8 cellular contexts compared by ENCODE assay signal in genomic region chr3:121834734-121835709, GRCh38. TPM values are rescaled to one million over a fixed set of nuclear protein-coding genes. Genes with fewer than 3 reads are reported as not detected.
DNase-seq lines count a peak whose midpoint lies in the region; ATAC-seq and TF ChIP-seq lines count a peak whose summit lies in the region.

Gene EAF2 (plus strand): TSS chr3:121835209. CDS start chr3:121835286, 77 bp downstream.
Gene IQCB1 (minus strand): TSS chr3:121835060. CDS start chr3:121828960, 6,100 bp downstream.

- peak within 1 kb of the TSS; percentile 87 to 93 for H3K9ac ChIP-seq in duodenal mucosa (ENCODE audit: low read depth in 1 of 2, low read length in 2 of 2)

- H3K4me1 Mint-ChIP-seq in CD4-positive, CD25-positive, alpha-beta regulatory T cell, result peaks cover 29 to 60% (median 47%) of the 10 kb centered on the region in 4 donors
- peaks cover 37% of the 10 kb centered on the region for H3K4me1 Mint-ChIP-seq in activated CD4-positive, alpha-beta memory T cell treated with anti-CD3 and anti-CD28 coated beads for 36 hours (ENCODE audit: low read depth)

- DNase-seq in CD4-positive, CD25-positive, alpha-beta regulatory T cell, result peak; percentile 91 to 98 (median 97)
- DNase-seq in NCI-H82 treated with DMSO at 0.1 percent for 48 hours (lab: John Stamatoyannopoulos, UW; ENCODE audit: unreplicated experiment) (peak; percentile 89), lower leg skin (ENCODE audit: low spot score in 2 of 2) (peak; percentile 94 to 99)
- peak; percentile 98 for DNase-seq in activated CD4-positive, alpha-beta memory T cell treated with anti-CD3 and anti-CD28 coated beads for 36 hours
- DNase-seq in stimulated activated CD4-positive, alpha-beta T cell treated with anti-CD3 and anti-CD28 coated beads, Interleukin-4, amount 100 ng/mL, for 48 hours (ENCODE audit: low read depth in 2 of 2), result peak; percentile 87 to 92

- no peak for TF ChIP-seq POLR2A in lower leg skin (IDR thresholded peaks at IDR 0.05)

- peaks cover 8% of the 10 kb centered on the region for H3K36me3 ChIP-seq in CD4-positive, CD25-positive, alpha-beta regulatory T cell (ENCODE audit: control insufficient read depth, insufficient read depth, low read length)
- peaks cover 0 to 11% of the 10 kb centered on the region in 2 donors for H3K36me3 ChIP-seq in duodenal mucosa (ENCODE audit: control insufficient read depth in 1 of 2, insufficient read depth in 2 of 2, low read length in 2 of 2)

- ATAC-seq in CD4-positive, CD25-positive, alpha-beta regulatory T cell (ENCODE audit: low read depth in 2 of 2), result peak; percentile 99 to 100
- ATAC-seq in GM19438 (IDR thresholded peaks at IDR 0.05; ENCODE audit: low read depth, unreplicated experiment) (peak; percentile 98), HG03575 (IDR thresholded peaks at IDR 0.05; ENCODE audit: extremely low read depth, insufficient number of reproducible peaks, low FRiP score, unreplicated experiment) (peak; percentile 86)

- intact Hi-C loops in activated CD4-positive, alpha-beta memory T cell treated with anti-CD3 and anti-CD28 coated beads for 36 hours (cut with micrococcal nuclease), result loop anchor here (1.0 to 10.0 kb wide), 13 partner anchors 86 to 1740 kb away; partner anchors contain the start of genes DTX3L, GOLGB1, GSK3B and GTF2E1
- intact Hi-C loops in lower leg skin (cut with DNase I; ENCODE audit: low total_unique reads), result no loop called here

- no peaks in the 10 kb centered on the region for H3K9me3 ChIP-seq in CD4-positive, CD25-positive, alpha-beta regulatory T cell (ENCODE audit: control insufficient read depth in 2 of 2, low read length in 2 of 2)
- no peaks in the 10 kb centered on the region for H3K9me3 ChIP-seq in duodenal mucosa (ENCODE audit: control insufficient read depth in 1 of 2, low read length in 2 of 2)

- H3K27me3 Mint-ChIP-seq in CD4-positive, CD25-positive, alpha-beta regulatory T cell, result peaks cover 6% of the 10 kb centered on the region
- no peaks in the 10 kb centered on the region for H3K27me3 Mint-ChIP-seq in activated CD4-positive, alpha-beta memory T cell treated with anti-CD3 and anti-CD28 coated beads for 36 hours

- H3K27me3 ChIP-seq in CD4-positive, CD25-positive, alpha-beta regulatory T cell (ENCODE audit: control insufficient read depth, insufficient read depth, low read length), result no peaks in the 10 kb centered on the region
- H3K27me3 ChIP-seq in duodenal mucosa (ENCODE audit: control insufficient read depth in 1 of 2, insufficient read depth in 2 of 2, low read length in 2 of 2), result no peaks in the 10 kb centered on the region

- no peaks in the 10 kb centered on the region for H3K9me3 Mint-ChIP-seq in CD4-positive, CD25-positive, alpha-beta regulatory T cell
- H3K9me3 Mint-ChIP-seq in activated CD4-positive, alpha-beta memory T cell treated with anti-CD3 and anti-CD28 coated beads for 36 hours, result no peaks in the 10 kb centered on the region

- H3K4me3 Mint-ChIP-seq in CD4-positive, CD25-positive, alpha-beta regulatory T cell, result peak within 1 kb of the TSS; percentile 90 to 96 (median 96)
- H3K4me3 Mint-ChIP-seq in activated CD4-positive, alpha-beta memory T cell treated with anti-CD3 and anti-CD28 coated beads for 36 hours, result peak within 1 kb of the TSS; percentile 98

- peaks cover 31% of the 10 kb centered on the region for H3K4me1 ChIP-seq in CD4-positive, CD25-positive, alpha-beta regulatory T cell (ENCODE audit: control insufficient read depth, insufficient read depth, low read length, poor library complexity, severe bottlenecking)
- H3K4me1 ChIP-seq in duodenal mucosa (ENCODE audit: control insufficient read depth in 1 of 2, insufficient read depth in 2 of 2, low read length in 2 of 2), result peaks cover 14 to 22% of the 10 kb centered on the region in 2 donors

- H3K27ac Mint-ChIP-seq in CD4-positive, CD25-positive, alpha-beta regulatory T cell, result peak within 1 kb of the TSS; percentile 72 to 95 (median 94)
- H3K27ac Mint-ChIP-seq in activated CD4-positive, alpha-beta memory T cell treated with anti-CD3 and anti-CD28 coated beads for 36 hours, result peak within 1 kb of the TSS; percentile 84

- POLR2A ChIA-PET in activated CD4-positive, alpha-beta memory T cell treated with anti-CD3 and anti-CD28 coated beads for 36 hours (lab: Charles Lee), result interaction anchor here (0.6 to 1.8 kb wide), 6 partner anchors 9 to 289 kb away, joined by 3 to 7 read pairs (median 5); partner anchors contain the start of genes GOLGB1 and POLQ

- TF ChIP-seq CTCF in lower leg skin (IDR thresholded peaks at IDR 0.05), result no peak

- H3K36me3 Mint-ChIP-seq in CD4-positive, CD25-positive, alpha-beta regulatory T cell, result peaks cover 14% of the 10 kb centered on the region
- H3K36me3 Mint-ChIP-seq in activated CD4-positive, alpha-beta memory T cell treated with anti-CD3 and anti-CD28 coated beads for 36 hours, result peaks cover 26% of the 10 kb centered on the region

- peak within 1 kb of the TSS; percentile 96 for H3K4me3 ChIP-seq in CD4-positive, CD25-positive, alpha-beta regulatory T cell (ENCODE audit: low read depth, low read length)
- H3K4me3 ChIP-seq in duodenal mucosa (ENCODE audit: low read depth in 1 of 2, low read length in 2 of 2) (peak within 1 kb of the TSS; percentile 89 to 90), lower leg skin (ENCODE audit: low read depth, poor library complexity, severe bottlenecking) (peak within 1 kb of the TSS; percentile 64)

- peak within 1 kb of the TSS; percentile 87 for H3K27ac ChIP-seq in CD4-positive, CD25-positive, alpha-beta regulatory T cell (ENCODE audit: insufficient read depth, low read length, poor library complexity, severe bottlenecking)
- peak within 1 kb of the TSS; percentile 75 for H3K27ac ChIP-seq in duodenal mucosa (ENCODE audit: low read depth, low read length)

- CTCF ChIA-PET in activated CD4-positive, alpha-beta memory T cell treated with anti-CD3 and anti-CD28 coated beads for 36 hours (lab: Charles Lee), result interaction anchor here (0.7 to 1.0 kb wide), 5 partner anchors 89 to 558 kb away, joined by 3 read pairs; no protein-coding TSS in a partner anchor

- 0 to 1% methylated on average over 53 to 61 of the region's 61 CpGs for WGBS in lower leg skin, 2 donors

RNA-seq across cellular contexts. Expression of gene EAF2, which starts in this region (rescaled TPM):
- total RNA-seq in CD4-positive, CD25-positive, alpha-beta regulatory T cell, result 5.7 TPM
- 10 to 100 TPM in 1 of 4 donors, 1 to 10 TPM in 3; 8.1 to 15.2 (median 9.1) TPM for polyA plus RNA-seq in CD4-positive, CD25-positive, alpha-beta regulatory T cell
- total RNA-seq in activated CD4-positive, alpha-beta memory T cell treated with anti-CD3 and anti-CD28 coated beads for 36 hours, result 10 to 100 TPM; 14.4 to 14.8 TPM
- total RNA-seq in lower leg skin, result 1 to 10 TPM in 3 of 4 donors, not detected in 1; 1.3 to 4.5 (median 1.4) TPM

RNA-seq across cellular contexts. Expression of gene IQCB1, which starts in this region (rescaled TPM):
- 46.8 TPM for total RNA-seq in CD4-positive, CD25-positive, alpha-beta regulatory T cell
- 10 to 100 TPM; 16.2 to 23.1 (median 20.9) TPM for polyA plus RNA-seq in CD4-positive, CD25-positive, alpha-beta regulatory T cell
- 10 to 100 TPM; 36.8 to 37.3 TPM for total RNA-seq in activated CD4-positive, alpha-beta memory T cell treated with anti-CD3 and anti-CD28 coated beads for 36 hours
- 10 to 100 TPM; 13.2 to 19.6 (median 17.7) TPM for total RNA-seq in lower leg skin

Comparison
In these comparisons a context has a peak if more than half of its experiments do, and no peak if none do; other contexts are left out.
1. Peak in every context shown above with its lines: DNase-seq, ATAC-seq, H3K4me3 ChIP-seq and H3K27ac ChIP-seq.